Comparison of ENCODE assay signal across 2 cellular contexts in genomic region chr16:31130336-31130812, GRCh38.
TF ChIP-seq lines count a peak whose summit lies in the region.

No MANE protein-coding gene starts in this region.

TF ChIP-seq in HCT116, 20 proteins besides CTCF, POLR2A, EP300 and RAD21:
- TF ChIP-seq CBX3 (IDR thresholded peaks at IDR 0.05; ENCODE audit: low read depth) = no peak
- no peak for TF ChIP-seq CEBPB (IDR thresholded peaks at IDR 0.05; ENCODE audit: low read depth)
- no peak for TF ChIP-seq YY1 (IDR thresholded peaks at IDR 0.05; ENCODE audit: extremely low read depth, insufficient replicate concordance, low read depth, low read length)
- TF ChIP-seq ATF3 (IDR thresholded peaks at IDR 0.05) = no peak
- TF ChIP-seq FOSL1 (IDR thresholded peaks at IDR 0.05; ENCODE audit: low read depth) = no peak
- no peak for TF ChIP-seq ELF1 (IDR thresholded peaks at IDR 0.05; ENCODE audit: borderline replicate concordance, low read depth)
- no peak for TF ChIP-seq ZBTB33 (IDR thresholded peaks at IDR 0.05; ENCODE audit: extremely low read depth, insufficient replicate concordance, low read length)
- TF ChIP-seq EGR1 (IDR thresholded peaks at IDR 0.05; ENCODE audit: low read depth) = no peak
- TF ChIP-seq MAX (IDR thresholded peaks at IDR 0.05) = no peak
- TF ChIP-seq ZFX (IDR thresholded peaks at IDR 0.05) = no peak
- no peak for TF ChIP-seq EZH2 (IDR thresholded peaks at IDR 0.05)
- TF ChIP-seq REST (IDR thresholded peaks at IDR 0.05; ENCODE audit: low read depth) = no peak
- TF ChIP-seq POLR2AphosphoS5 (IDR thresholded peaks at IDR 0.05; ENCODE audit: low read depth, low read length) = no peak

TF ChIP-seq in GM12878, 131 proteins besides CTCF, POLR2A, EP300 and RAD21:
- TF ChIP-seq RBBP5 (conservative IDR thresholded peaks at IDR 0.05) (no peak), ASH2L (IDR thresholded peaks at IDR 0.05; ENCODE audit: borderline replicate concordance, low read depth) (no peak), ZNF274 (IDR thresholded peaks at IDR 0.05; ENCODE audit: insufficient read depth, insufficient read length) (no peak), TARDBP (IDR thresholded peaks at IDR 0.05; ENCODE audit: borderline replicate concordance) (no peak), ATF2 (IDR thresholded peaks at IDR 0.05; ENCODE audit: low read length) (no peak), IKZF2 (IDR thresholded peaks at IDR 0.05) (no peak), SREBF2 (IDR thresholded peaks at IDR 0.05; ENCODE audit: low read length) (no peak), BRCA1 (IDR thresholded peaks at IDR 0.05; ENCODE audit: low read depth, low read length) (no peak), ZBTB33 (IDR thresholded peaks at IDR 0.05) (no peak), PRDM15 (CRISPR knock-in tag; IDR thresholded peaks at IDR 0.05) (no peak), BCL11A (IDR thresholded peaks at IDR 0.05; ENCODE audit: low read depth, low read length) (no peak), SIN3A (IDR thresholded peaks at IDR 0.05; ENCODE audit: low read depth, low read length) (no peak), ATF7 (IDR thresholded peaks at IDR 0.05; ENCODE audit: low read depth) (no peak), SP1 (IDR thresholded peaks at IDR 0.05; ENCODE audit: low read depth, low read length) (no peak), MEF2B (IDR thresholded peaks at IDR 0.05; ENCODE audit: partially characterized antibody, poor library complexity, severe bottlenecking) (no peak), RAD51 (IDR thresholded peaks at IDR 0.05) (no peak), MYB (IDR thresholded peaks at IDR 0.05; ENCODE audit: borderline replicate concordance, low read depth, low read length) (no peak)
TF ChIP-seq in GM12878: peak in this region for 0.
